ENCODE assay signal across 15 cellular contexts in the genomic region with DNA sequence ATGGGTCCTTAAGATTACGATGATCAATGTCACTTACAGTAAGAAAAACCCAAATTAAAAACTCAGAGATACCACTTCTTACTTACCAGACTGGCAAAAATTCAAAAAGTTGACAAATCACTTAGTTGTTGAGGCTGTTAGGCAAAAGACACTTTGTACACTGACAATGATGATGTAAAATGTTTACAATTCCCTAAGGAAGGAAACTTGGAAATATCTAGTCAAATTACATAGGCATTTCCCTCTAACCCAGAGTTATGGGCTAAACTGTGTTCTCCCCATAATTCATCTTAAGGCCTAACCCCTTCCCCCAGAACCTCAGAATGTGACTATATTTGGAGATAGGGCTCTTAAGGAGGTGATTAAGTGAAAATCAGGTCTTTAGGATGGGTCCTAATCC. TPM values are rescaled to one million over a fixed set of nuclear protein-coding genes. Genes with fewer than 3 reads are reported as not detected.
A peak's percentile ranks its signal among the peaks of the same experiment; 100 is the strongest.
DNase-seq lines count a peak whose midpoint lies in the region; ATAC-seq and TF ChIP-seq lines count a peak whose summit lies in the region.
"Had no signal": no experiment of that assay in that cellular context is flagged by ENCODE, and none has a peak within 500 bp of the region (broad histone marks: within the 10 kb centered on the region; RNA-seq: fewer than 3 reads in every experiment).

No MANE protein-coding gene starts in this region.

- intact Hi-C loops in uterus (cut with DNase I; ENCODE audit: low total_unique reads) (no loop called here), dorsolateral prefrontal cortex (cut with DNase I) (no loop called here)

- H3K27me3 Mint-ChIP-seq in endothelial cell (ENCODE audit: unreplicated experiment): no peaks in the 10 kb centered on the region
- H3K27me3 Mint-ChIP-seq: CD4-positive, alpha-beta memory T cell had no signal

- H3K36me3 ChIP-seq in uterus: no peaks in the 10 kb centered on the region

- peaks cover 36% of the 10 kb centered on the region for H3K36me3 Mint-ChIP-seq in endothelial cell (ENCODE audit: low read depth, unreplicated experiment)

- DNase-seq in AG10803 (ENCODE audit: low read depth) (peak; percentile 4), HCEC 1CT (peak; percentile 29), endothelial cell (ENCODE audit: low spot score) (no peak), left lobe of liver (ENCODE audit: low spot score) (no peak), uterus (no peak), dorsolateral prefrontal cortex (no peak), SHP77 treated with DMSO at 0.1 percent for 48 hours (lab: John Stamatoyannopoulos, UW) (no peak)
- no peak for DNase-seq in stimulated activated CD4-positive, alpha-beta T cell treated with anti-CD3 and anti-CD28 coated beads, Interleukin-1b, Interleukin-23, amount 100 ng/mL, for 48 hours
- DNase-seq: CD4-positive, alpha-beta memory T cell; GM23248; NCI-H1105 treated with DMSO at 0.1 percent for 48 hours; NCI-H1694; Right ventricle myocardium superior had no signal

- H3K4me3 ChIP-seq in AG10803 (ENCODE audit: low read length) (no peak overlapping the region), uterus (no peak overlapping the region), dorsolateral prefrontal cortex (no peak overlapping the region)
- H3K4me3 ChIP-seq: BLaER1, GM23248, SK-N-MC had no signal

- H3K9me3 Mint-ChIP-seq in endothelial cell (ENCODE audit: unreplicated experiment): no peaks in the 10 kb centered on the region
- H3K9me3 Mint-ChIP-seq: CD4-positive, alpha-beta memory T cell had no signal

- H3K27ac Mint-ChIP-seq in endothelial cell (ENCODE audit: unreplicated experiment): no peak overlapping the region

- no peaks in the 10 kb centered on the region for H3K9me3 ChIP-seq in uterus

- no peak for TF ChIP-seq CTCF in AG10803 (conservative IDR thresholded peaks at IDR 0.05; ENCODE audit: low read length)
- TF ChIP-seq CTCF in endothelial cell (IDR thresholded peaks at IDR 0.05; ENCODE audit: unreplicated experiment): no peak
- no peak for TF ChIP-seq CTCF in uterus (IDR thresholded peaks at IDR 0.05)
- TF ChIP-seq CTCF in dorsolateral prefrontal cortex (IDR thresholded peaks at IDR 0.05 in 54 of 56, conservative IDR thresholded peaks at IDR 0.05 in 2 of 56; ENCODE audit: low read depth in 1 of 56, partially characterized antibody in 56 of 56): no peak

- H3K27me3 ChIP-seq in uterus (no peaks in the 10 kb centered on the region), dorsolateral prefrontal cortex (no peaks in the 10 kb centered on the region)
- H3K27me3 ChIP-seq: BLaER1 had no signal

- TF ChIP-seq POLR2A in uterus (IDR thresholded peaks at IDR 0.05): no peak

- peak; percentile 32 for ATAC-seq in left lobe of liver

- no peak overlapping the region for H3K27ac ChIP-seq in uterus
- H3K27ac ChIP-seq in dorsolateral prefrontal cortex: no peak overlapping the region
- H3K27ac ChIP-seq: BLaER1, GM23248, SK-N-MC had no signal

- no peaks in the 10 kb centered on the region for H3K4me1 ChIP-seq in uterus
- H3K4me1 ChIP-seq: BLaER1 had no signal

- H3K4me3 Mint-ChIP-seq in endothelial cell (ENCODE audit: unreplicated experiment): peak overlapping the region; percentile 76

- H3K4me1 Mint-ChIP-seq in endothelial cell (ENCODE audit: unreplicated experiment): no peaks in the 10 kb centered on the region

RNA-seq across cellular contexts. Expression of a gene that starts 12.0 kb away (rescaled TPM):
- total RNA-seq in endothelial cell (ENCODE audit: unreplicated experiment): 8.8 TPM
- 8.4 TPM for total RNA-seq in left lobe of liver
- total RNA-seq in uterus: 10 to 100 TPM; 10.2 to 29.7 (median 14.7) TPM
- total RNA-seq in dorsolateral prefrontal cortex: 1 to 10 TPM; 2.8 to 9.4 (median 5.8) TPM

RNA-seq across cellular contexts. Expression of a gene that starts 17.7 kb away (rescaled TPM):
- 3.6 TPM for total RNA-seq in endothelial cell (ENCODE audit: unreplicated experiment)
- total RNA-seq in left lobe of liver: 4.7 TPM
- 10 to 100 TPM in 1 of 4 donors, 1 to 10 TPM in 3; 3.6 to 24.9 (median 7.7) TPM for total RNA-seq in uterus
- total RNA-seq in dorsolateral prefrontal cortex: 10 to 100 TPM in 95 of 120 experiments, 1 to 10 TPM in 25; 7.3 to 15.0 (median 11.3) TPM

Comparison
In these comparisons a context has a peak if more than half of its experiments do, and no peak if none do; other contexts are left out.
1. DNase-seq: peak in AG10803 (single experiment) and HCEC 1CT (single experiment); none in endothelial cell (single experiment), left lobe of liver (single experiment), stimulated activated CD4-positive, alpha-beta T cell treated with anti-CD3 and anti-CD28 coated beads, Interleukin-1b, Interleukin-23, amount 100 ng/mL, for 48 hours (single experiment), uterus (0 of 2), dorsolateral prefrontal cortex (0 of 10) and SHP77 treated with DMSO at 0.1 percent for 48 hours (single experiment).